26 cellular contexts compared by ENCODE assay signal in the genomic region with DNA sequence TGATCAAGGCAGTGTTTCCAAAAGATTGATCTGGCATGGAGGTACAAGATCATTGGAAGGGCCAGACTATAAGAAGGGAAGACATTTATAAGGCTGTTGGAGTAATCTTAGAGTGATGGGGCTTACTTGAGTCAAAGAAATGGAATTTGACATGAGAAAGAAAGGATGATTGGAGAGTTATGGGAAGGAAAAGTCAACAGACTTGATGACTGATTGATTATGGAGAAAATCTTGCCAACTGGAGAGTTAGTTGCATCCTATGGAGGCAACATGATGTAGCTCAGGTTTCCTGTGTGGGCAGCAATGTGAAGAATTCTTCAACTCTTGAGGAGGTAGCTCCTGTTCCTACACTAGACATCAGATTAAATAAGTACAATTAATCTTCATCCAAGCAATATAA.
"Had no signal": no experiment of that assay in that cellular context is flagged by ENCODE, and none has a peak within 500 bp of the region (broad histone marks: within the 10 kb centered on the region; RNA-seq: fewer than 3 reads in every experiment).

No MANE protein-coding gene starts in this region.

- H3K4me1 Mint-ChIP-seq: mesothelial cell of epicardium had no signal

- H3K27ac ChIP-seq: colonic mucosa, epithelial cell of prostate, esophagus squamous epithelium, gastrocnemius medialis, heart right ventricle, left lung, lower lobe of right lung had no signal

- H3K4me1 ChIP-seq: colonic mucosa, esophagus squamous epithelium, gastrocnemius medialis, left lung, lower lobe of right lung had no signal

- FAIRE-seq: endothelial cell of umbilical vein, islet of Langerhans, keratinocyte had no signal

- H3K27ac Mint-ChIP-seq: dendritic cell treated with granulocyte-macrophage colony-stimulating factor and Interleukin-4, amounts not matched to agents 40 ng/mL and 50 ng/mL, for 4 days; mesothelial cell of epicardium; naive B cell had no signal

- ATAC-seq: esophagus mucosa, gastrocnemius medialis, heart right ventricle, left cardiac atrium, left lung, left ventricle myocardium superior, lower lobe of right lung, mucosa of descending colon had no signal

- H3K9me3 Mint-ChIP-seq: dendritic cell treated with granulocyte-macrophage colony-stimulating factor and Interleukin-4, amounts not matched to agents 40 ng/mL and 50 ng/mL, for 4 days; mesothelial cell of epicardium had no signal

- H3K27me3 ChIP-seq: colonic mucosa, gastrocnemius medialis had no signal

- H3K36me3 Mint-ChIP-seq: mesothelial cell of epicardium, naive B cell had no signal

- H3K36me3 ChIP-seq: colonic mucosa, esophagus squamous epithelium, gastrocnemius medialis, heart right ventricle, left lung, lower lobe of right lung had no signal

- H3K4me3 ChIP-seq: colonic mucosa, esophagus squamous epithelium, gastrocnemius medialis, heart right ventricle, left lung, lower lobe of right lung, mucosa of descending colon had no signal

- H3K9me3 ChIP-seq: colonic mucosa, esophagus squamous epithelium, gastrocnemius medialis, heart right ventricle, left lung, lower lobe of right lung, mucosa of descending colon had no signal

- DNase-seq: colonic mucosa; cortex of kidney; effector memory CD4-positive, alpha-beta T cell; erythroblast; esophagus squamous epithelium; foreskin fibroblast; foreskin melanocyte; gastrocnemius medialis; glutamatergic neuron; head of caudate nucleus; heart right ventricle; hippocampal formation; left cardiac atrium; left lung; left ventricle myocardium superior; lower lobe of right lung; mesenchymal stem cell; mucosa of descending colon; naive B cell had no signal

- H3K4me3 Mint-ChIP-seq: dendritic cell treated with granulocyte-macrophage colony-stimulating factor and Interleukin-4, amounts not matched to agents 40 ng/mL and 50 ng/mL, for 4 days; mesothelial cell of epicardium; naive B cell had no signal
